Comparison of ENCODE assay signal across 17 cellular contexts in genomic region chr10:105844653-105845052, GRCh38.
"Had no signal": no experiment of that assay in that cellular context is flagged by ENCODE, and none has a peak within 500 bp of the region (broad histone marks: within the 10 kb centered on the region; RNA-seq: fewer than 3 reads in every experiment).

No MANE protein-coding gene starts in this region.

- H3K36me3 Mint-ChIP-seq: activated naive CD8-positive, alpha-beta T cell treated with anti-CD3 and anti-CD28 coated beads for 36 hours; naive thymus-derived CD8-positive, alpha-beta T cell had no signal

- DNase-seq: activated CD4-positive, alpha-beta T cell treated with anti-CD3 and anti-CD28 coated beads, Interleukin-2, amount 10 ng/mL, durations not matched to agents 7 days and 5 days; activated CD8-positive, alpha-beta memory T cell treated with anti-CD3 and anti-CD28 coated beads, Interleukin-2, amount 50 U/mL, for 48 hours; activated gamma-delta T cell treated with Interleukin-2 at 50 U/mL for 16 hours; activated naive CD8-positive, alpha-beta T cell treated with anti-CD3 and anti-CD28 coated beads for 36 hours; effector memory CD4-positive, alpha-beta T cell; foreskin melanocyte; heart left ventricle; mucosa of descending colon; naive thymus-derived CD8-positive, alpha-beta T cell; right lobe of liver; stomach; upper lobe of right lung had no signal

- H3K27ac ChIP-seq: heart left ventricle, prostate gland, right lobe of liver, stomach, thoracic aorta, upper lobe of right lung had no signal

- H3K4me3 Mint-ChIP-seq: activated CD4-positive, alpha-beta T cell treated with anti-CD3 and anti-CD28 coated beads, Interleukin-2, amount 10 ng/mL, durations not matched to agents 7 days and 5 days; activated naive CD8-positive, alpha-beta T cell treated with anti-CD3 and anti-CD28 coated beads for 36 hours; dendritic cell treated with granulocyte-macrophage colony-stimulating factor and Interleukin-4, amounts not matched to agents 40 ng/mL and 50 ng/mL, for 4 days; naive thymus-derived CD8-positive, alpha-beta T cell had no signal

- H3K9me3 ChIP-seq: breast epithelium, heart left ventricle, mucosa of descending colon, prostate gland, right lobe of liver, stomach, thoracic aorta, upper lobe of right lung had no signal

- H3K27me3 ChIP-seq: breast epithelium, right lobe of liver, stomach, upper lobe of right lung had no signal

- H3K4me3 ChIP-seq: breast epithelium, heart left ventricle, mucosa of descending colon, prostate gland, right lobe of liver, stomach, thoracic aorta, upper lobe of right lung had no signal

- H3K36me3 ChIP-seq: breast epithelium, heart left ventricle, prostate gland, right lobe of liver, stomach, thoracic aorta, upper lobe of right lung had no signal

- H3K27ac Mint-ChIP-seq: activated CD4-positive, alpha-beta T cell treated with anti-CD3 and anti-CD28 coated beads, Interleukin-2, amount 10 ng/mL, durations not matched to agents 7 days and 5 days; activated naive CD8-positive, alpha-beta T cell treated with anti-CD3 and anti-CD28 coated beads for 36 hours; dendritic cell treated with granulocyte-macrophage colony-stimulating factor and Interleukin-4, amounts not matched to agents 40 ng/mL and 50 ng/mL, for 4 days had no signal

- H3K4me1 ChIP-seq: breast epithelium, heart left ventricle, prostate gland, right lobe of liver, upper lobe of right lung had no signal

- ATAC-seq: heart left ventricle; left lobe of liver; mucosa of descending colon; naive thymus-derived CD8-positive, alpha-beta T cell; right lobe of liver; upper lobe of right lung had no signal

- H3K9me3 Mint-ChIP-seq: activated naive CD8-positive, alpha-beta T cell treated with anti-CD3 and anti-CD28 coated beads for 36 hours; dendritic cell treated with granulocyte-macrophage colony-stimulating factor and Interleukin-4, amounts not matched to agents 40 ng/mL and 50 ng/mL, for 4 days had no signal

- H3K27me3 Mint-ChIP-seq: activated CD4-positive, alpha-beta T cell treated with anti-CD3 and anti-CD28 coated beads, Interleukin-2, amount 10 ng/mL, durations not matched to agents 7 days and 5 days; activated naive CD8-positive, alpha-beta T cell treated with anti-CD3 and anti-CD28 coated beads for 36 hours; dendritic cell treated with granulocyte-macrophage colony-stimulating factor and Interleukin-4, amounts not matched to agents 40 ng/mL and 50 ng/mL, for 4 days had no signal
